In genomic region chr7:876972-877311, GRCh38 we compare ENCODE assay signal across 1 cellular context.
TF ChIP-seq lines count a peak whose summit lies in the region.

No MANE protein-coding gene starts in this region.

TF ChIP-seq in K562, 482 proteins besides CTCF, POLR2A, EP300 and RAD21 (continued from another document):
- TF ChIP-seq HBP1 (CRISPR knock-in tag; IDR thresholded peaks at IDR 0.05), result peak; percentile 94
- TF ChIP-seq HDAC1 (IDR thresholded peaks at IDR 0.05), result peak in 1 of 2 experiments; percentile 54; a peak in 2 of 4 replicates
- TF ChIP-seq POLR2B (IDR thresholded peaks at IDR 0.05; ENCODE audit: low read depth, partially characterized antibody), result no peak
- TF ChIP-seq TBL1XR1 (IDR thresholded peaks at IDR 0.05; ENCODE audit: low read length in 2 of 2), result no peak
- TF ChIP-seq PHF8 (IDR thresholded peaks at IDR 0.05; ENCODE audit: borderline replicate concordance, low read length), result peak; percentile 57; the same call in 1 of the 2 replicates
- TF ChIP-seq KDM4B (IDR thresholded peaks at IDR 0.05; ENCODE audit: borderline replicate concordance in 2 of 2, low read depth in 1 of 2), result 0 out of 4 replicates have a peak, but pooled peaks of 1 of the 2 experiments have one; percentile 1
- no peak for TF ChIP-seq ZNF217 (CRISPR knock-in tag; IDR thresholded peaks at IDR 0.05)
- peak; percentile 36 for TF ChIP-seq PRDM10 (IDR thresholded peaks at IDR 0.05; ENCODE audit: partially characterized antibody)
- TF ChIP-seq FOXA3 (CRISPR knock-in tag; conservative IDR thresholded peaks at IDR 0.05 in 1 of 2, IDR thresholded peaks at IDR 0.05 in 1 of 2), result no peak
- no peak for TF ChIP-seq ILF3 (IDR thresholded peaks at IDR 0.05; ENCODE audit: borderline replicate concordance)
- TF ChIP-seq KLF6 (CRISPR knock-in tag; IDR thresholded peaks at IDR 0.05; ENCODE audit: borderline replicate concordance), result no peak
- TF ChIP-seq HMG20A (CRISPR knock-in tag; conservative IDR thresholded peaks at IDR 0.05), result no peak
- TF ChIP-seq ZNF384 (IDR thresholded peaks at IDR 0.05; ENCODE audit: low read depth, low read length), result no peak
- peak in 1 of 2 experiments; percentile 50; a peak in 1 of 4 replicates for TF ChIP-seq SIN3A (IDR thresholded peaks at IDR 0.05; ENCODE audit: borderline replicate concordance in 2 of 2, control insufficient read depth in 1 of 2, low read depth in 2 of 2, low read length in 2 of 2)
- TF ChIP-seq ZBTB17 (CRISPR knock-in tag; IDR thresholded peaks at IDR 0.05), result 0 out of 2 replicates have a peak, but pooled peaks have one; percentile 0
- TF ChIP-seq E2F5 (CRISPR knock-in tag; IDR thresholded peaks at IDR 0.05), result no peak
- TF ChIP-seq USF1 (CRISPR knock-in tag; IDR thresholded peaks at IDR 0.05), result 0 out of 2 replicates have a peak, but pooled peaks have one; percentile 12
- peak; percentile 56; the same call in 1 of the 2 replicates for TF ChIP-seq PHB2 (IDR thresholded peaks at IDR 0.05; ENCODE audit: low read depth)
- no peak for TF ChIP-seq CBX1 (IDR thresholded peaks at IDR 0.05; ENCODE audit: low read depth)
- peak; percentile 75 for TF ChIP-seq NKRF (IDR thresholded peaks at IDR 0.05; ENCODE audit: borderline replicate concordance)
- peak; percentile 30; the same call in 1 of the 2 replicates for TF ChIP-seq TFAP4 (CRISPR knock-in tag; IDR thresholded peaks at IDR 0.05; ENCODE audit: borderline replicate concordance)
- peak; percentile 86 for TF ChIP-seq PKNOX1 (IDR thresholded peaks at IDR 0.05)
- TF ChIP-seq JUN (IDR thresholded peaks at IDR 0.05; ENCODE audit: borderline replicate concordance, low read depth, low read length), result no peak
- TF ChIP-seq JUN (CRISPR knock-in tag; IDR thresholded peaks at IDR 0.05; ENCODE audit: borderline replicate concordance), result no peak
- no peak for TF ChIP-seq ZKSCAN3 (CRISPR knock-in tag; IDR thresholded peaks at IDR 0.05)
- TF ChIP-seq ZNF696 (CRISPR knock-in tag; conservative IDR thresholded peaks at IDR 0.05), result no peak
- TF ChIP-seq SP1 (CRISPR knock-in tag; IDR thresholded peaks at IDR 0.05), result no peak
- no peak for TF ChIP-seq MBD2 (IDR thresholded peaks at IDR 0.05; ENCODE audit: borderline replicate concordance, low read depth)
- TF ChIP-seq SMARCE1 (IDR thresholded peaks at IDR 0.05), result 0 out of 2 replicates have a peak, but pooled peaks have one; percentile 42
- TF ChIP-seq DNMT1 (IDR thresholded peaks at IDR 0.05), result no peak
- TF ChIP-seq ZNF124 (CRISPR knock-in tag; IDR thresholded peaks at IDR 0.05), result no peak
- TF ChIP-seq ZFX (CRISPR knock-in tag; IDR thresholded peaks at IDR 0.05), result peak; percentile 67
- peak; percentile 53; the same call in 1 of the 2 replicates for TF ChIP-seq TOE1 (IDR thresholded peaks at IDR 0.05; ENCODE audit: borderline replicate concordance)
- TF ChIP-seq TOE1 (CRISPR knock-in tag; IDR thresholded peaks at IDR 0.05; ENCODE audit: borderline replicate concordance, low read depth), result no peak
- 0 out of 2 replicates have a peak, but pooled peaks have one; percentile 28 for TF ChIP-seq ZNF511 (CRISPR knock-in tag; IDR thresholded peaks at IDR 0.05)
- peak; percentile 71 to 77; a peak in 3 of 4 replicates for TF ChIP-seq MLLT1 (IDR thresholded peaks at IDR 0.05)
- peak; percentile 50; the same call in 1 of the 2 replicates for TF ChIP-seq ZNF263 (CRISPR knock-in tag; IDR thresholded peaks at IDR 0.05; ENCODE audit: borderline replicate concordance)
- peak; percentile 93 for TF ChIP-seq ZBTB26 (CRISPR knock-in tag; IDR thresholded peaks at IDR 0.05)
- TF ChIP-seq SPI1 (IDR thresholded peaks at IDR 0.05; ENCODE audit: borderline replicate concordance, low read depth, low read length), result no peak
- TF ChIP-seq SAP30 (IDR thresholded peaks at IDR 0.05; ENCODE audit: borderline replicate concordance, insufficient read depth, low read depth, low read length, poor library complexity, severe bottlenecking), result peak; percentile 64
- peak; percentile 70; the same call in 1 of the 2 replicates for TF ChIP-seq OTX1 (CRISPR knock-in tag; IDR thresholded peaks at IDR 0.05)
- no peak for TF ChIP-seq ZNF668 (CRISPR knock-in tag; IDR thresholded peaks at IDR 0.05)
- TF ChIP-seq TAF1 (IDR thresholded peaks at IDR 0.05; ENCODE audit: control insufficient read depth, extremely low read depth, insufficient read depth, low read length, severe bottlenecking), result peak; percentile 14
- TF ChIP-seq TRIM24 (IDR thresholded peaks at IDR 0.05), result 0 out of 4 replicates have a peak, but pooled peaks of 1 of the 2 experiments have one; percentile 2
TF ChIP-seq in K562: peak in this region for 37.
